In the genomic region with DNA sequence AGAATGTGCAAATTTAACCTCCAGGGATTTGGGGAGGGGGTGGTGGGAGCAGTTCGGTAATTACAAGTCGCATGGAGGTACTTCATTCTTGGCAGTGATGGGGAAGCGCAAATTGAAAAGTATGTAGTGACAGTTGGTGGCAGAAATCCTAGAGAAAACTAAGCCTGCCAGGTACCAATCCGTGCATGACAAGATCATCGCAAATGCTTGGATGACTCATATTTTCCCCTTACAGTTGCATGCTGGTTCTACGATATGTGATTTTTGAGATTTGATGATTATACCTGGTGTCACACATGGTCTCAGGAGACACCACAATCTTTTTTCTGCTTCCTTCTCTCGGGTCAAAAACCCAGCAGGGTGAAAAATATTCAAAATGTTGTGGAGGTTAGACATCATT, we compare ENCODE assay signal across 10 cellular contexts.
DNase-seq lines count a peak whose midpoint lies in the region; ATAC-seq and TF ChIP-seq lines count a peak whose summit lies in the region.
"Had no signal": no experiment of that assay in that cellular context is flagged by ENCODE, and none has a peak within 500 bp of the region (broad histone marks: within the 10 kb centered on the region; RNA-seq: fewer than 3 reads in every experiment).

No MANE protein-coding gene starts in this region.

- POLR2A ChIA-PET in SK-N-SH (lab: Yijun Ruan, JAX) = no interaction called here

- no peaks in the 10 kb centered on the region for H3K79me2 ChIP-seq in SK-N-SH (ENCODE audit: insufficient read depth)

- no peaks in the 10 kb centered on the region for H3K9me2 ChIP-seq in SK-N-SH

- H3K27me3 ChIP-seq in WERI-Rb-1 (ENCODE audit: insufficient read depth, low read depth, severe bottlenecking) (no peaks in the 10 kb centered on the region), SK-N-SH (ENCODE audit: insufficient read depth) (no peaks in the 10 kb centered on the region)

- no peak overlapping the region for H3K4me3 ChIP-seq in WERI-Rb-1 (ENCODE audit: low read depth, low read length)
- H3K4me3 ChIP-seq in SK-N-SH (ENCODE audit: low read depth in 2 of 2, low read length in 1 of 2) = no peak overlapping the region

- H3K9me3 ChIP-seq in WERI-Rb-1 (ENCODE audit: severe bottlenecking) (no peaks in the 10 kb centered on the region), SK-N-SH (peaks cover 6% of the 10 kb centered on the region; the same call in 1 of the 2 replicates)

- CTCF ChIA-PET in SK-N-SH (lab: Yijun Ruan, JAX) = no interaction called here

- H4K20me1 ChIP-seq in SK-N-SH (ENCODE audit: insufficient read depth) = no peaks in the 10 kb centered on the region

- H3K36me3 ChIP-seq in WERI-Rb-1 = no peaks in the 10 kb centered on the region
- H3K36me3 ChIP-seq in SK-N-SH (replicated peaks in 1 of 2; ENCODE audit: control insufficient read depth in 1 of 2, insufficient read depth in 2 of 2, low read length in 1 of 2) = no peaks in the 10 kb centered on the region

- H3K4me1 ChIP-seq in SK-N-SH (ENCODE audit: control insufficient read depth in 1 of 2, insufficient read depth in 2 of 2, low read depth in 1 of 2, low read length in 1 of 2) = peaks cover 0 to 3% of the 10 kb centered on the region in 2 experiments; a peak in 1 of 4 replicates

- H2AFZ ChIP-seq in SK-N-SH (ENCODE audit: low read depth) = no peak overlapping the region

- no peak for TF ChIP-seq RAD21 in SK-N-SH (IDR thresholded peaks at IDR 0.05; ENCODE audit: low read length)

- TF ChIP-seq CTCF in WERI-Rb-1 (IDR thresholded peaks at IDR 0.05; ENCODE audit: low read depth, low read length) = no peak
- no peak for TF ChIP-seq CTCF in SK-N-SH (IDR thresholded peaks at IDR 0.05)

- peak; percentile 92 for ATAC-seq in GM18909 (IDR thresholded peaks at IDR 0.05; ENCODE audit: poor library complexity, unreplicated experiment)
- peak; percentile 62 for ATAC-seq in HG03139 (IDR thresholded peaks at IDR 0.05; ENCODE audit: unreplicated experiment)

- H3K27ac ChIP-seq in WERI-Rb-1 (no peak overlapping the region), SK-N-SH (ENCODE audit: low read depth in 2 of 2, low read length in 1 of 2) (no peak overlapping the region)

- H3K4me2 ChIP-seq in SK-N-SH = no peak overlapping the region

- DNase-seq in DMS153 (lab: John Stamatoyannopoulos, UW) (peak; percentile 71), NCI-H774 (lab: John Stamatoyannopoulos, UW) (peak; percentile 20), D341Med (ENCODE audit: low spot score) (no peak), inferior parietal cortex (ENCODE audit: extremely low spot score) (no peak), WERI-Rb-1 (no peak), SK-N-SH (no peak)
- DNase-seq: activated naive CD4-positive, alpha-beta T cell treated with Interleukin-2 at 50 U/mL for 16 hours; DND-41 had no signal

- H3F3A ChIP-seq in SK-N-SH (replicated peaks; ENCODE audit: insufficient read depth) = no peaks in the 10 kb centered on the region

- WGBS in SK-N-SH (ENCODE audit: low lambda C conversion rate) = 65% methylated on average over 7 of the region's 7 CpGs

- H3K9ac ChIP-seq in SK-N-SH = no peak overlapping the region

- TF ChIP-seq EP300 in SK-N-SH (IDR thresholded peaks at IDR 0.05; ENCODE audit: borderline replicate concordance in 1 of 2, low read depth in 1 of 2, low read length in 1 of 2) = no peak

TF ChIP-seq in SK-N-SH, 30 proteins besides CTCF, POLR2A, EP300 and RAD21:
- TF ChIP-seq TAF1 (IDR thresholded peaks at IDR 0.05; ENCODE audit: borderline replicate concordance, low read depth, low read length) (no peak), MEF2A (IDR thresholded peaks at IDR 0.05; ENCODE audit: borderline replicate concordance, low read depth) (no peak)
- TF ChIP-seq, protein P1, sequence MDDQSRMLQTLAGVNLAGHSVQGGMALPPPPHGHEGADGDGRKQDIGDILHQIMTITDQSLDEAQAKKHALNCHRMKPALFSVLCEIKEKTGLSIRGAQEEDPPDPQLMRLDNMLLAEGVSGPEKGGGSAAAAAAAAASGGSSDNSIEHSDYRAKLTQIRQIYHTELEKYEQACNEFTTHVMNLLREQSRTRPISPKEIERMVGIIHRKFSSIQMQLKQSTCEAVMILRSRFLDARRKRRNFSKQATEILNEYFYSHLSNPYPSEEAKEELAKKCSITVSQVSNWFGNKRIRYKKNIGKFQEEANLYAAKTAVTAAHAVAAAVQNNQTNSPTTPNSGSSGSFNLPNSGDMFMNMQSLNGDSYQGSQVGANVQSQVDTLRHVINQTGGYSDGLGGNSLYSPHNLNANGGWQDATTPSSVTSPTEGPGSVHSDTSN (IDR thresholded peaks at IDR 0.05) = no peak
- TF ChIP-seq, protein P2, sequence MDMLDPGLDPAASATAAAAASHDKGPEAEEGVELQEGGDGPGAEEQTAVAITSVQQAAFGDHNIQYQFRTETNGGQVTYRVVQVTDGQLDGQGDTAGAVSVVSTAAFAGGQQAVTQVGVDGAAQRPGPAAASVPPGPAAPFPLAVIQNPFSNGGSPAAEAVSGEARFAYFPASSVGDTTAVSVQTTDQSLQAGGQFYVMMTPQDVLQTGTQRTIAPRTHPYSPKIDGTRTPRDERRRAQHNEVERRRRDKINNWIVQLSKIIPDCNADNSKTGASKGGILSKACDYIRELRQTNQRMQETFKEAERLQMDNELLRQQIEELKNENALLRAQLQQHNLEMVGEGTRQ (IDR thresholded peaks at IDR 0.05; ENCODE audit: borderline replicate concordance, low read depth, low read length) = no peak

Comparison
In these comparisons a context has a peak if more than half of its experiments do, and no peak if none do; other contexts are left out.
1. DNase-seq: peak in DMS153 (single experiment) and NCI-H774 (single experiment); none in D341Med (single experiment), inferior parietal cortex (single experiment), WERI-Rb-1 (single experiment) and SK-N-SH (single experiment).